Comparison of ENCODE assay signal across 39 cellular contexts in genomic region chr2:34372967-34373366, GRCh38.
"Had no signal": no experiment of that assay in that cellular context is flagged by ENCODE, and none has a peak within 500 bp of the region (broad histone marks: within the 10 kb centered on the region; RNA-seq: fewer than 3 reads in every experiment).

No MANE protein-coding gene starts in this region.

- DNase-seq: activated effector memory CD4-positive, alpha-beta T cell treated with anti-CD3 and anti-CD28 coated beads, Interleukin-2, amount 50 U/mL, for 16 hours; activated effector memory CD4-positive, alpha-beta T cell treated with Interleukin-2 at 50 U/mL for 16 hours; activated gamma-delta T cell; activated gamma-delta T cell treated with Interleukin-2 at 50 U/mL for 16 hours; activated naive CD4-positive, alpha-beta T cell; activated naive CD4-positive, alpha-beta T cell treated with anti-CD3 and anti-CD28 coated beads for 36 hours; activated naive CD4-positive, alpha-beta T cell treated with anti-CD3 and anti-CD28 coated beads, Interleukin-2, amount 10 ng/mL, durations not matched to agents 7 days and 5 days; activated naive CD4-positive, alpha-beta T cell treated with anti-CD3 and anti-CD28 coated beads, Interleukin-2, amount 50 U/mL, for 16 hours; activated naive CD4-positive, alpha-beta T cell treated with Interleukin-2 at 50 U/mL for 16 hours; activated naive CD8-positive, alpha-beta T cell treated with anti-CD3 and anti-CD28 coated beads for 36 hours; activated naive CD8-positive, alpha-beta T cell treated with anti-CD3 and anti-CD28 coated beads, Interleukin-2, amount 10 ng/mL, durations not matched to agents 7 days and 5 days; activated naive CD8-positive, alpha-beta T cell treated with anti-CD3 and anti-CD28 coated beads, Interleukin-2, amount 50 U/mL, for 24 hours; activated T-cell treated with anti-CD3 and anti-CD28 coated beads, Interleukin-2, amount 50 U/mL, for 24 hours; activated T-cell treated with anti-CD3 and anti-CD28 coated beads, Interleukin-2, amount 50 U/mL, for 4 hours; activated T-cell treated with anti-CD3 and anti-CD28 coated beads, Interleukin-2, amount 50 U/mL, for 48 hours; activated T-cell treated with anti-CD3 and anti-CD28 coated beads, Interleukin-2, amount 50 U/mL, for 72 hours; adrenal gland; amniotic stem cell; amygdala; anterior cingulate cortex; aorta; body of pancreas; brain microvascular endothelial cell; caudate nucleus; central memory CD4-positive, alpha-beta T cell; cerebellar nuclear complex had no signal

- H3K4me1 ChIP-seq: adrenal gland, ascending aorta, breast epithelium had no signal

- H3K27me3 ChIP-seq: adrenal gland, ascending aorta, body of pancreas, brain microvascular endothelial cell, breast epithelium, cardiac muscle cell had no signal

- H3K27me3 Mint-ChIP-seq: activated naive CD4-positive, alpha-beta T cell treated with anti-CD3 and anti-CD28 coated beads, Interleukin-2, amount 10 ng/mL, durations not matched to agents 7 days and 5 days; activated naive CD4-positive, alpha-beta T cell treated with anti-CD3 and anti-CD28 coated beads, Interleukin-2, amount 50 U/mL, for 24 hours; activated naive CD8-positive, alpha-beta T cell; activated naive CD8-positive, alpha-beta T cell treated with anti-CD3 and anti-CD28 coated beads for 36 hours; activated naive CD8-positive, alpha-beta T cell treated with anti-CD3 and anti-CD28 coated beads, Interleukin-2, amount 10 ng/mL, durations not matched to agents 7 days and 5 days; activated naive CD8-positive, alpha-beta T cell treated with anti-CD3 and anti-CD28 coated beads, Interleukin-2, amount 50 U/mL, for 24 hours; activated T-cell treated with anti-CD3 and anti-CD28 coated beads, Interleukin-2, amount 50 U/mL, for 24 hours; activated T-helper 17 cell treated with anti-CD3 and anti-CD28 coated beads, Interleukin-2, amount 50 U/mL, for 72 hours; brain; central memory CD8-positive, alpha-beta T cell had no signal

- H3K27ac Mint-ChIP-seq: activated naive CD4-positive, alpha-beta T cell treated with anti-CD3 and anti-CD28 coated beads for 36 hours; activated naive CD4-positive, alpha-beta T cell treated with anti-CD3 and anti-CD28 coated beads, Interleukin-2, amount 10 ng/mL, durations not matched to agents 7 days and 5 days; activated naive CD4-positive, alpha-beta T cell treated with anti-CD3 and anti-CD28 coated beads, Interleukin-2, amount 50 U/mL, for 24 hours; activated naive CD4-positive, alpha-beta T cell treated with anti-CD3 and anti-CD28 coated beads, Interleukin-2, amount 50 U/mL, for 72 hours; activated naive CD8-positive, alpha-beta T cell; activated naive CD8-positive, alpha-beta T cell treated with anti-CD3 and anti-CD28 coated beads for 36 hours; activated naive CD8-positive, alpha-beta T cell treated with anti-CD3 and anti-CD28 coated beads, Interleukin-2, amount 10 ng/mL, durations not matched to agents 7 days and 5 days; activated naive CD8-positive, alpha-beta T cell treated with anti-CD3 and anti-CD28 coated beads, Interleukin-2, amount 50 U/mL, for 24 hours; activated T-cell treated with anti-CD3 and anti-CD28 coated beads, Interleukin-2, amount 50 U/mL, for 24 hours; activated T-cell treated with anti-CD3 and anti-CD28 coated beads, Interleukin-2, amount 50 U/mL, for 72 hours; activated T-helper 1 cell treated with anti-CD3 and anti-CD28 coated beads, Interleukin-12 subunit alpha, Interleukin-12 subunit beta, Interleukin-2, Interleukin-4 antibody, amounts not matched to agents 30 ng/mL and 10 ng/mL and 1 ng/mL, durations not matched to agents 14 hours and 24 hours and 36 hours; activated T-helper 17 cell treated with anti-CD3 and anti-CD28 coated beads, Interleukin-2, amount 50 U/mL, for 72 hours; activated T-helper 2 cell treated with anti-CD3 and anti-CD28 coated beads, Interferon-gamma antibody, Interleukin-2, Interleukin-4, amounts not matched to agents 10 μg/mL and 5 μg/mL and 100 μg/mL, durations not matched to agents 14 hours and 24 hours and 36 hours; brain had no signal

- H3K27ac ChIP-seq: adrenal gland, ascending aorta, body of pancreas, brain microvascular endothelial cell, breast epithelium, cardiac muscle cell had no signal

- ATAC-seq: activated naive CD4-positive, alpha-beta T cell treated with anti-CD3 and anti-CD28 coated beads, Interleukin-2, amount 50 U/mL, for 72 hours; activated naive CD8-positive, alpha-beta T cell treated with anti-CD3 and anti-CD28 coated beads, Interleukin-2, amount 50 U/mL, for 24 hours; activated T-cell treated with anti-CD3 and anti-CD28 coated beads, Interleukin-2, amount 50 U/mL, for 4 hours; activated T-cell treated with anti-CD3 and anti-CD28 coated beads, Interleukin-2, amount 50 U/mL, for 72 hours; activated T-helper 17 cell treated with anti-CD3 and anti-CD28 coated beads, Interleukin-2, amount 50 U/mL, for 72 hours; body of pancreas had no signal

- H3K36me3 Mint-ChIP-seq: activated naive CD4-positive, alpha-beta T cell treated with anti-CD3 and anti-CD28 coated beads, Interleukin-2, amount 10 ng/mL, durations not matched to agents 7 days and 5 days; activated naive CD4-positive, alpha-beta T cell treated with anti-CD3 and anti-CD28 coated beads, Interleukin-2, amount 50 U/mL, for 24 hours; activated naive CD8-positive, alpha-beta T cell; activated naive CD8-positive, alpha-beta T cell treated with anti-CD3 and anti-CD28 coated beads for 36 hours; activated naive CD8-positive, alpha-beta T cell treated with anti-CD3 and anti-CD28 coated beads, Interleukin-2, amount 10 ng/mL, durations not matched to agents 7 days and 5 days; brain had no signal

- FAIRE-seq: astrocyte, bronchial epithelial cell had no signal

- H3K9me3 ChIP-seq: adrenal gland, ascending aorta, body of pancreas, breast epithelium had no signal

- H3K36me3 ChIP-seq: adrenal gland, ascending aorta, brain microvascular endothelial cell, breast epithelium, cardiac muscle cell had no signal

- H3K4me3 ChIP-seq: adrenal gland, ascending aorta, body of pancreas, breast epithelium, cardiac muscle cell had no signal

- H3K4me1 Mint-ChIP-seq: activated naive CD4-positive, alpha-beta T cell treated with anti-CD3 and anti-CD28 coated beads, Interleukin-2, amount 10 ng/mL, durations not matched to agents 7 days and 5 days; activated naive CD4-positive, alpha-beta T cell treated with anti-CD3 and anti-CD28 coated beads, Interleukin-2, amount 50 U/mL, for 24 hours; activated naive CD8-positive, alpha-beta T cell treated with anti-CD3 and anti-CD28 coated beads for 36 hours; activated naive CD8-positive, alpha-beta T cell treated with anti-CD3 and anti-CD28 coated beads, Interleukin-2, amount 10 ng/mL, durations not matched to agents 7 days and 5 days; activated naive CD8-positive, alpha-beta T cell treated with anti-CD3 and anti-CD28 coated beads, Interleukin-2, amount 50 U/mL, for 24 hours; activated T-helper 17 cell treated with anti-CD3 and anti-CD28 coated beads, Interleukin-2, amount 50 U/mL, for 72 hours; central memory CD8-positive, alpha-beta T cell had no signal

- H3K9me3 Mint-ChIP-seq: activated naive CD8-positive, alpha-beta T cell treated with anti-CD3 and anti-CD28 coated beads for 36 hours; activated naive CD8-positive, alpha-beta T cell treated with anti-CD3 and anti-CD28 coated beads, Interleukin-2, amount 50 U/mL, for 24 hours had no signal

- H3K4me3 Mint-ChIP-seq: activated naive CD4-positive, alpha-beta T cell treated with anti-CD3 and anti-CD28 coated beads for 36 hours; activated naive CD4-positive, alpha-beta T cell treated with anti-CD3 and anti-CD28 coated beads, Interleukin-2, amount 10 ng/mL, durations not matched to agents 7 days and 5 days; activated naive CD4-positive, alpha-beta T cell treated with anti-CD3 and anti-CD28 coated beads, Interleukin-2, amount 50 U/mL, for 24 hours; activated naive CD8-positive, alpha-beta T cell; activated naive CD8-positive, alpha-beta T cell treated with anti-CD3 and anti-CD28 coated beads for 36 hours; activated naive CD8-positive, alpha-beta T cell treated with anti-CD3 and anti-CD28 coated beads, Interleukin-2, amount 10 ng/mL, durations not matched to agents 7 days and 5 days; activated naive CD8-positive, alpha-beta T cell treated with anti-CD3 and anti-CD28 coated beads, Interleukin-2, amount 50 U/mL, for 24 hours; activated T-cell treated with anti-CD3 and anti-CD28 coated beads, Interleukin-2, amount 50 U/mL, for 24 hours; activated T-cell treated with anti-CD3 and anti-CD28 coated beads, Interleukin-2, amount 50 U/mL, for 4 hours; activated T-cell treated with anti-CD3 and anti-CD28 coated beads, Interleukin-2, amount 50 U/mL, for 72 hours; activated T-helper 1 cell treated with anti-CD3 and anti-CD28 coated beads, Interleukin-12 subunit alpha, Interleukin-12 subunit beta, Interleukin-2, Interleukin-4 antibody, amounts not matched to agents 30 ng/mL and 10 ng/mL and 1 ng/mL, durations not matched to agents 14 hours and 24 hours and 36 hours; activated T-helper 17 cell treated with anti-CD3 and anti-CD28 coated beads, Interleukin-2, amount 50 U/mL, for 72 hours; brain; central memory CD8-positive, alpha-beta T cell had no signal
